Comparison of ENCODE assay signal across 8 cellular contexts in the genomic region with DNA sequence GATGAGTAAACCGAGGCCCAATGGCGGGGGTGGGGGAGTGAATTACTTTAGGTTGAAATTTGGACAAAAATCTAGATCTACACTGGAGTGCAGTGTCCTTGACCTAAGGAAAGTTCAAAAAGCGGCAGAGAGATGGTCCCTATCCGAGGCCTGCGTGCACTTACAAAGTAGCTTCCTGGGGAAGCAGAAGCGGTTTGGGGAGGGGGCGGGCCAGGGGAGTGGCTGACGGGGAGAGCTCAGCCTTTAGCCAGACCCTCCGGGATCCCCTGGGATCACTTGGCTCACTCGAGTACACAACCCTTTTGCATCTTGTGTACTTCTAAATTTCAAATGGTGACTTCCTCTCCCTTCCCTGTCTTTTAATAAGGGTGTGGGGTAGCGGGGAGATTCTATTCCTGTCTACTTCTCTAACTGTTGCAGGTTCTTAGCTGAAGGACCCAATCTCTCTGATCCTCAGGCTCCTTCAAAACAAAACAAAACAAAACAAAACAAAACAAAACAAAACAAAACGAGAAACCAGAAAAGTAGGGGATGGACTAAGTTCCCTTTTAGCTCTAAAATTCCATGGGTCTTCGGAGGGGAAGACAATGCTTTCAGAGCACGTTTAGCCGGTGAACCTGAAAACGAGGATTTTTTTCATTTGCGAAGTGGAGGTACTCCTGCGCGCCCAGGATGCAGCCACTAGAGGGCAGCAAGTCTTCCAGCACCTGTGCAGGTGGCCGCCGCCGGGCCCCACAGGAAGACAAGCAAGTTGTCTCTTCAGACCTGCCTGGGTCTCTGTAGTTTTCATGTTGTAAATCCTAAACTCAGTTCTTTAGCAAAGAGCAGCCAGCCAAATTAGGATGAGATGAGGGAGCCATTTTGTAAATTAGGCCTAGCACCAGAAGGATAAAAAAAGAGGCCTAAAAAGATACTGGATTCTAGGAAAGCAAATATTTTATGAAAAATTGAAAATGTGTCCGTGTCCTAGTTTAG. TPM values are rescaled to one million over a fixed set of nuclear protein-coding genes. Genes with fewer than 3 reads are reported as not detected.
DNase-seq lines count a peak whose midpoint lies in the region; ATAC-seq lines count a peak whose summit lies in the region.

No MANE protein-coding gene starts in this region.

- peak overlapping the region; percentile 17 for H3K4me3 ChIP-seq in CD8-positive, alpha-beta memory T cell (ENCODE audit: low read length)
- peak overlapping the region; percentile 18 for H3K4me3 ChIP-seq in ectodermal cell (ENCODE audit: insufficient read depth, low read depth, low read length)

- H3K9me3 ChIP-seq in CD8-positive, alpha-beta memory T cell (ENCODE audit: low read length) = no peaks in the 10 kb centered on the region
- H3K9me3 ChIP-seq in ectodermal cell (ENCODE audit: control insufficient read depth, low read length) = no peaks in the 10 kb centered on the region

- 14 to 15% methylated on average over 22 to 23 of the region's 23 CpGs for WGBS in ectodermal cell, 2 experiments

- peak; percentile 76 to 89 (median 79) for DNase-seq in CD8-positive, alpha-beta memory T cell
- DNase-seq in NCI-H510A treated with DMSO at 0.1 percent for 48 hours (lab: John Stamatoyannopoulos, UW) (peak; percentile 82), lung microvascular endothelial cell (ENCODE audit: low read depth in 2 of 2) (peak; percentile 56 to 78), dedifferentiated amniotic fluid mesenchymal stem cell (ENCODE audit: extremely low spot score) (no peak)
- peak; percentile 87 for DNase-seq in activated CD4-positive, alpha-beta memory T cell treated with anti-CD3 and anti-CD28 coated beads, Interleukin-2, amount 10 ng/mL, durations not matched to agents 7 days and 5 days
- peak; percentile 52 to 67 for DNase-seq in stimulated activated CD8-positive, alpha-beta memory T cell treated with anti-CD3 and anti-CD28 coated beads, Interleukin-15, amount 100 ng/mL, for 4 hours (ENCODE audit: low read depth in 2 of 2)

- CTCF ChIA-PET in CD8-positive, alpha-beta memory T cell (lab: Charles Lee) = interaction anchor here (0.6 to 3.1 kb wide), 35 partner anchors 8 to 865 kb away, joined by 3 to 16 read pairs (median 4); a partner anchor contains a TSS
- CTCF ChIA-PET in activated CD4-positive, alpha-beta memory T cell treated with anti-CD3 and anti-CD28 coated beads, Interleukin-2, amount 10 ng/mL, durations not matched to agents 7 days and 5 days (lab: Charles Lee) = interaction anchor here (0.7 to 2.7 kb wide), 44 partner anchors 8 to 408 kb away, joined by 3 to 19 read pairs (median 4); a partner anchor contains a TSS

- H3K36me3 ChIP-seq in CD8-positive, alpha-beta memory T cell (ENCODE audit: insufficient read depth, low read length) = no peaks in the 10 kb centered on the region
- H3K36me3 ChIP-seq in ectodermal cell (ENCODE audit: control insufficient read depth, insufficient read depth, low read length) = no peaks in the 10 kb centered on the region

- peaks cover 0 to 5% (median 3%) of the 10 kb centered on the region in 5 donors for H3K9me3 Mint-ChIP-seq in CD8-positive, alpha-beta memory T cell
- no peaks in the 10 kb centered on the region for H3K9me3 Mint-ChIP-seq in activated CD4-positive, alpha-beta memory T cell treated with anti-CD3 and anti-CD28 coated beads, Interleukin-2, amount 10 ng/mL, durations not matched to agents 7 days and 5 days

- POLR2A ChIA-PET in CD8-positive, alpha-beta memory T cell (lab: Charles Lee) = no interaction called here
- POLR2A ChIA-PET in activated CD4-positive, alpha-beta memory T cell treated with anti-CD3 and anti-CD28 coated beads, Interleukin-2, amount 10 ng/mL, durations not matched to agents 7 days and 5 days (lab: Charles Lee) = interaction anchor here (1.6 to 1.7 kb wide), 2 partner anchors 241 to 243 kb away, joined by 3 to 4 read pairs; no protein-coding TSS in a partner anchor

- ATAC-seq in HG02623 (IDR thresholded peaks at IDR 0.05; ENCODE audit: unreplicated experiment) = peak; percentile 57

- H3K4me1 ChIP-seq in CD8-positive, alpha-beta memory T cell (ENCODE audit: insufficient read depth, low read length) = peaks cover 5% of the 10 kb centered on the region
- no peaks in the 10 kb centered on the region for H3K4me1 ChIP-seq in ectodermal cell (ENCODE audit: control insufficient read depth, insufficient read depth, low read length)

- H3K4me1 Mint-ChIP-seq in CD8-positive, alpha-beta memory T cell = peaks cover 5 to 11% (median 11%) of the 10 kb centered on the region in 3 donors
- peaks cover 9% of the 10 kb centered on the region for H3K4me1 Mint-ChIP-seq in activated CD4-positive, alpha-beta memory T cell treated with anti-CD3 and anti-CD28 coated beads, Interleukin-2, amount 10 ng/mL, durations not matched to agents 7 days and 5 days

- peak overlapping the region in 5 of 8 donors; percentile 30 to 90 (median 48) for H3K27ac Mint-ChIP-seq in CD8-positive, alpha-beta memory T cell
- peak overlapping the region; percentile 16 for H3K27ac Mint-ChIP-seq in activated CD4-positive, alpha-beta memory T cell treated with anti-CD3 and anti-CD28 coated beads, Interleukin-2, amount 10 ng/mL, durations not matched to agents 7 days and 5 days

- H3K27ac ChIP-seq in CD8-positive, alpha-beta memory T cell (ENCODE audit: low read depth, low read length) = no peak overlapping the region
- H3K27ac ChIP-seq in ectodermal cell (ENCODE audit: insufficient read depth, low read depth, low read length, poor library complexity, severe bottlenecking) = no peak overlapping the region

- H3K4me3 Mint-ChIP-seq in CD8-positive, alpha-beta memory T cell = peak overlapping the region in 5 of 7 donors; percentile 4 to 70 (median 51)
- H3K4me3 Mint-ChIP-seq in activated CD4-positive, alpha-beta memory T cell treated with anti-CD3 and anti-CD28 coated beads, Interleukin-2, amount 10 ng/mL, durations not matched to agents 7 days and 5 days = no peak overlapping the region

- peaks cover 4 to 29% of the 10 kb centered on the region in 2 donors for H3K27me3 Mint-ChIP-seq in CD8-positive, alpha-beta memory T cell
- H3K27me3 Mint-ChIP-seq in activated CD4-positive, alpha-beta memory T cell treated with anti-CD3 and anti-CD28 coated beads, Interleukin-2, amount 10 ng/mL, durations not matched to agents 7 days and 5 days = peaks cover 23% of the 10 kb centered on the region

- H3K36me3 Mint-ChIP-seq in CD8-positive, alpha-beta memory T cell = peaks cover 0 to 15% (median 0%) of the 10 kb centered on the region in 3 donors
- H3K36me3 Mint-ChIP-seq in activated CD4-positive, alpha-beta memory T cell treated with anti-CD3 and anti-CD28 coated beads, Interleukin-2, amount 10 ng/mL, durations not matched to agents 7 days and 5 days (ENCODE audit: low read depth) = no peaks in the 10 kb centered on the region

- no peaks in the 10 kb centered on the region for H3K27me3 ChIP-seq in CD8-positive, alpha-beta memory T cell (ENCODE audit: insufficient read depth, low read length, poor library complexity, severe bottlenecking)
- peaks cover 7% of the 10 kb centered on the region for H3K27me3 ChIP-seq in ectodermal cell (ENCODE audit: control insufficient read depth, insufficient read depth, low read length, poor library complexity, severe bottlenecking)

RNA-seq across cellular contexts. Expression of a gene that starts 17.9 kb away (rescaled TPM):
- 10 to 100 TPM; 30.1 to 32.1 TPM for total RNA-seq in CD8-positive, alpha-beta memory T cell
- 13.7 TPM for polyA plus RNA-seq in CD8-positive, alpha-beta memory T cell
- 10 to 100 TPM; 28.9 to 29.6 TPM for total RNA-seq in activated CD4-positive, alpha-beta memory T cell treated with anti-CD3 and anti-CD28 coated beads, Interleukin-2, amount 10 ng/mL, durations not matched to agents 7 days and 5 days
- 36.7 TPM for polyA plus RNA-seq in ectodermal cell (2013, experiment 1 of 4)
- 36.6 TPM for polyA plus RNA-seq in ectodermal cell (2013, experiment 2 of 4)
- polyA plus RNA-seq in ectodermal cell (2013, experiment 3 of 4) = 16.4 TPM
- polyA plus RNA-seq in ectodermal cell (2013, experiment 4 of 4) = 19.7 TPM
- total RNA-seq in lung microvascular endothelial cell = 10.0 and 13.5 TPM in 2 replicates

RNA-seq across cellular contexts. Expression of a gene that starts 53.8 kb away (rescaled TPM):
- 1 to 10 TPM; 2.0 to 2.3 TPM for total RNA-seq in CD8-positive, alpha-beta memory T cell
- 1.8 TPM for polyA plus RNA-seq in CD8-positive, alpha-beta memory T cell
- total RNA-seq in activated CD4-positive, alpha-beta memory T cell treated with anti-CD3 and anti-CD28 coated beads, Interleukin-2, amount 10 ng/mL, durations not matched to agents 7 days and 5 days = 1 to 10 TPM; 4.5 to 4.9 TPM
- 15.7 TPM for polyA plus RNA-seq in ectodermal cell (2013, experiment 1 of 4)
- polyA plus RNA-seq in ectodermal cell (2013, experiment 2 of 4) = 12.1 TPM
- polyA plus RNA-seq in ectodermal cell (2013, experiment 3 of 4) = 9.7 TPM
- 10.0 TPM for polyA plus RNA-seq in ectodermal cell (2013, experiment 4 of 4)
- total RNA-seq in lung microvascular endothelial cell = 2.6 and 4.8 TPM in 2 replicates
